In the genomic region with DNA sequence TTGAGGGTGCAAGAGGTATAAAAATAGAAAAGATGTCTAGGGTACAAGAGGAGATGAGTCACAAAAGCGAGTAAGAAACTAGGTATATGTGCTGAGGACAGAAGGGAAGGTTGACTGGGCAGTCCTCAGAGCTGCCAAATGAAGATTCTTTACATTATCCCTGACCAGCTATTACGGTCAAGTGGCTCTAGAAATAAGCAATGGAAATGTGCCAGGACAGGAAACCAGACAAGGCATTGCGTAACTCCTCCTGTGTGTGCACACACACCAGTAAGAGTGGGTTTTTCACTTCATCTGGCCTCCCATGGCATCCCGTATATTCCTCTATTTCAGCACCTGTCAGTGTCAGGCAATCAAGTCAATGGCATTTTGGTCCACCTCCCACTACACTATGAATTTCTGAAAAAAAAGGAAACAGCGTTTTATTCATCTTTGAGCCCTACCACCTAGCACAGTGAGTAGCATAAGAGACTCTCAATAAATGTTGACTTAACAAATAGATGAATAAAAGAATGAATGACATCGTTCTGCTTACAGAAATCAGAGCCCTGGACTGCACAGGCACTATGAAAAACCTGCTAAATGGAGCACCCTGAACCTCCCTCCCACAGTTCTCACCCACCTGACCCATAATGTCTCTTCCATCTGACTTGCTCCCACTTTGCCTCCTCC, we compare ENCODE assay signal across 12 cellular contexts.
DNase-seq lines count a peak whose midpoint lies in the region; ATAC-seq and TF ChIP-seq lines count a peak whose summit lies in the region.
"Had no signal": no experiment of that assay in that cellular context is flagged by ENCODE, and none has a peak within 500 bp of the region (broad histone marks: within the 10 kb centered on the region; RNA-seq: fewer than 3 reads in every experiment).

No MANE protein-coding gene starts in this region.

- no peak for TF ChIP-seq CTCF in CD14-positive monocyte (IDR thresholded peaks at IDR 0.05)

- intact Hi-C loops in CD14-positive monocyte (cut with micrococcal nuclease) = no loop called here

- ATAC-seq in HG02884 (IDR thresholded peaks at IDR 0.05; ENCODE audit: unreplicated experiment) (no peak), GM18870 (IDR thresholded peaks at IDR 0.05; ENCODE audit: unreplicated experiment) (no peak)
- ATAC-seq: activated T-cell treated with anti-CD3 and anti-CD28 coated beads, Interleukin-2, amount 50 U/mL, for 72 hours had no signal

- H3K36me3 Mint-ChIP-seq in CD14-positive monocyte = no peaks in the 10 kb centered on the region

- H3K9me3 Mint-ChIP-seq in CD14-positive monocyte = peaks cover 0 to 6% (median 2%) of the 10 kb centered on the region in 7 donors
- H3K9me3 Mint-ChIP-seq: T-helper 1 cell treated with Interleukin-12 subunit alpha and Interleukin-12 subunit beta and Interleukin-4 antibody, amounts not matched to agents 30 μg/mL and 1 μg/mL, for 36 hours had no signal

- peak overlapping the region in 1 of 2 donors; percentile 56 for H3K4me3 Mint-ChIP-seq in CD14-positive monocyte
- H3K4me3 Mint-ChIP-seq: activated T-cell treated with anti-CD3 and anti-CD28 coated beads, Interleukin-2, amount 50 U/mL, for 72 hours; CD4-positive, CD25-positive, alpha-beta regulatory T cell; T-helper 1 cell treated with Interleukin-12 subunit alpha and Interleukin-12 subunit beta and Interleukin-4 antibody, amounts not matched to agents 30 μg/mL and 1 μg/mL, for 36 hours had no signal

- peak overlapping the region in 4 of 7 donors; percentile 6 to 71 (median 47) for H3K27ac Mint-ChIP-seq in CD14-positive monocyte
- H3K27ac Mint-ChIP-seq: activated T-cell treated with anti-CD3 and anti-CD28 coated beads, Interleukin-2, amount 50 U/mL, for 72 hours; T-helper 1 cell treated with Interleukin-12 subunit alpha and Interleukin-12 subunit beta and Interleukin-4 antibody, amounts not matched to agents 30 μg/mL and 1 μg/mL, for 36 hours had no signal

- H3K27me3 Mint-ChIP-seq in CD14-positive monocyte (ENCODE audit: low read depth in 3 of 3) = peaks cover 0 to 4% (median 0%) of the 10 kb centered on the region in 3 donors

- DNase-seq in CD14-positive monocyte (ENCODE audit: low spot score) = no peak
- peak; percentile 25 for DNase-seq in M059J (ENCODE audit: low read depth)
- peak; percentile 64 for DNase-seq in SKM-1 treated with dmso at 0.1 percent for 144 hours (lab: John Stamatoyannopoulos, UW; ENCODE audit: unreplicated experiment)
- DNase-seq in kidney tubule cell (ENCODE audit: low spot score) = peak; percentile 30
- DNase-seq in HK-2 (ENCODE audit: unreplicated experiment) = no peak
- no peak for DNase-seq in cerebellar cortex (ENCODE audit: low spot score)
- DNase-seq: activated T-cell treated with anti-CD3 and anti-CD28 coated beads, Interleukin-2, amount 50 U/mL, for 72 hours; Kasumi-1 had no signal

- peaks cover 34% of the 10 kb centered on the region for H3K4me1 Mint-ChIP-seq in CD14-positive monocyte

Comparison
In these comparisons a context has a peak if more than half of its experiments do, and no peak if none do; other contexts are left out.
1. DNase-seq: peak in M059J (single experiment), SKM-1 treated with dmso at 0.1 percent for 144 hours (single experiment) and kidney tubule cell (single experiment); none in CD14-positive monocyte (single experiment), HK-2 (single experiment) and cerebellar cortex (single experiment).